Comparison of ENCODE assay signal across 27 cellular contexts in genomic region chr3:50695031-50695430, GRCh38. TPM values are rescaled to one million over a fixed set of nuclear protein-coding genes. Genes with fewer than 3 reads are reported as not detected.
"Had no signal": no experiment of that assay in that cellular context is flagged by ENCODE, and none has a peak within 500 bp of the region (broad histone marks: within the 10 kb centered on the region; RNA-seq: fewer than 3 reads in every experiment).

No MANE protein-coding gene starts in this region.

- DNase-seq: colonic mucosa; cortex of kidney; dermis blood vessel endothelial cell; dorsolateral prefrontal cortex; effector CD4-positive, alpha-beta T cell; effector CD8-positive, alpha-beta T cell; effector memory CD4-positive, alpha-beta T cell; effector memory CD8-positive, alpha-beta T cell; erythroblast; esophagus squamous epithelium; foreskin fibroblast; foreskin keratinocyte; foreskin melanocyte; gastrocnemius medialis; glutamatergic neuron; head of caudate nucleus; heart left ventricle; heart right ventricle had no signal

- H3K27ac ChIP-seq: colonic mucosa, coronary artery, dorsolateral prefrontal cortex, epithelial cell of prostate, esophagus muscularis mucosa, esophagus squamous epithelium, foreskin keratinocyte, gastrocnemius medialis, gastroesophageal sphincter, heart left ventricle, heart right ventricle had no signal

- H3K4me3 ChIP-seq: colonic mucosa, coronary artery, dorsolateral prefrontal cortex, esophagus muscularis mucosa, esophagus squamous epithelium, gastrocnemius medialis, gastroesophageal sphincter, heart left ventricle, heart right ventricle had no signal

- H3K9me3 Mint-ChIP-seq: effector memory CD8-positive, alpha-beta T cell had no signal

- H3K4me1 ChIP-seq: colonic mucosa, esophagus muscularis mucosa, esophagus squamous epithelium, foreskin keratinocyte, gastrocnemius medialis, gastroesophageal sphincter, heart left ventricle, heart right ventricle had no signal

- H3K27ac Mint-ChIP-seq: dendritic cell treated with granulocyte-macrophage colony-stimulating factor and Interleukin-4, amounts not matched to agents 40 ng/mL and 50 ng/mL, for 4 days; effector memory CD8-positive, alpha-beta T cell had no signal

- H3K4me3 Mint-ChIP-seq: dendritic cell treated with granulocyte-macrophage colony-stimulating factor and Interleukin-4, amounts not matched to agents 40 ng/mL and 50 ng/mL, for 4 days; effector memory CD8-positive, alpha-beta T cell had no signal

- H3K27me3 ChIP-seq: colonic mucosa, dorsolateral prefrontal cortex, esophagus muscularis mucosa, esophagus squamous epithelium, gastrocnemius medialis, gastroesophageal sphincter, heart left ventricle, heart right ventricle had no signal

- FAIRE-seq: colon, endometrium, endothelial cell of umbilical vein, frontal cortex had no signal

- H3K9me3 ChIP-seq: colonic mucosa, esophagus squamous epithelium, gastrocnemius medialis had no signal

- H3K27me3 Mint-ChIP-seq: effector memory CD8-positive, alpha-beta T cell had no signal

- H3K36me3 ChIP-seq: colonic mucosa, esophagus muscularis mucosa, esophagus squamous epithelium, gastrocnemius medialis, gastroesophageal sphincter, heart left ventricle, heart right ventricle had no signal

RNA-seq across cellular contexts. Expression of gene DOCK3, which starts 20.3 kb away (rescaled TPM):
- total RNA-seq: dermis blood vessel endothelial cell had no signal
